In the genomic region with DNA sequence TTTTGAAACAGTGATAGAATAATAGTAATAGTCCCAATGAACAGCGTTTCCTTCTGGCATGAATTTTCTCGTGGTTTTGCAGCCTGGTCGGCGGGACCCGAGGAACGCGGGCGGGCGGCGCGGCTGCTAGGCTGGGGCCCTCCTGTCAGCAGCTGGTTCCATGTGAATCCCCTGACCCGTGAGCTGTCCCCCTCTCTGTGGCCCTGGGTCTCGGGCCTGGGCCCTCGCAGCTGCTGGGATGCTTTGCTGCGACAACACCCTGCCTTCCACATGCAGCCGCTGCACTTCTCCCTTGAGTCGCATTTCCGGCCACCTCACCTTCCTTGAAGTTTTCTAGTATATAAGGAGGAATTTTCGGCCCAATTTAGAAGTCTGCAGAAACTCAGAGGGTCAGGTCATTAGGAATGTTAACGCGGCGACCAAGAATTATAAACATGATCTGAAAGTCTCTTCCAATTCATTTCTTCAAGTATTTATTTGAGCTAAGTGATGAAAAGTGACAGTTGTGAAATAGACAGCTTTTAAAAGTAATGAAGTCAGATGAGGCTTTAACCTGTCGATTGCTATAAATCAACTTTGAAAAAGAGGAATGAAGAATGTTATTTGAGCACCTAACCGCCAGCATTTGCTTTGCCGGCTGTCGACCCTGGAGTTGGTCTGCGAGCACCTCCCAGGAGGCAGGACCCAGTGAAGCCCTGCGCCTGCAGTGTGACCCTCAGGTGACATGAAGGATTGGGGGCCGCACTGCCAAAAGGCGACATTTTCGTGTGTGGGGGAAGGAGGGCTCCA, we compare ENCODE assay signal across 8 cellular contexts. TPM values are rescaled to one million over a fixed set of nuclear protein-coding genes. Genes with fewer than 3 reads are reported as not detected.
DNase-seq lines count a peak whose midpoint lies in the region; ATAC-seq, FAIRE-seq and TF ChIP-seq lines count a peak whose summit lies in the region.

No MANE protein-coding gene starts in this region.

- H3K9me2 ChIP-seq in hepatocyte (replicated peaks; ENCODE audit: insufficient read depth) = no peaks in the 10 kb centered on the region
- no peaks in the 10 kb centered on the region for H3K9me2 ChIP-seq in Karpas-422 (replicated peaks; ENCODE audit: insufficient read depth, low read length)

- H3K27me3 ChIP-seq in hepatocyte (peaks cover 95% of the 10 kb centered on the region), Karpas-422 (ENCODE audit: low read length) (no peaks in the 10 kb centered on the region)

- no peaks in the 10 kb centered on the region for H3K79me2 ChIP-seq in hepatocyte
- H3K79me2 ChIP-seq in Karpas-422 (ENCODE audit: low read length) = no peaks in the 10 kb centered on the region

- no peaks in the 10 kb centered on the region for H3K9me3 ChIP-seq in hepatocyte (ENCODE audit: low read depth)
- H3K9me3 ChIP-seq in Karpas-422 (ENCODE audit: low read length) = peaks cover 3% of the 10 kb centered on the region; the same call in 1 of the 2 replicates

- H2AFZ ChIP-seq in hepatocyte = no peak overlapping the region
- no peak overlapping the region for H2AFZ ChIP-seq in Karpas-422 (ENCODE audit: low read length)

- H3K27me3 Mint-ChIP-seq in activated CD4-positive, alpha-beta T cell treated with anti-CD3 and anti-CD28 coated beads, Interleukin-2, amount 10 ng/mL, durations not matched to agents 24 days and 14 days = peaks cover 67% of the 10 kb centered on the region
- peaks cover 38% of the 10 kb centered on the region for H3K27me3 Mint-ChIP-seq in activated T-helper 17 cell treated with anti-CD3 and anti-CD28 coated beads, Interleukin-2, amount 50 U/mL, for 72 hours
- peaks cover 36% of the 10 kb centered on the region for H3K27me3 Mint-ChIP-seq in stimulated activated memory B cell treated with anti-CD40 and anti-IgM and Interleukin-4, amounts not matched to agents 10 μg/mL and 1 μg/mL and 100 μg/mL, for 72 hours

- H3K36me3 ChIP-seq in hepatocyte (replicated peaks; ENCODE audit: insufficient read depth, low read depth) (no peaks in the 10 kb centered on the region), Karpas-422 (ENCODE audit: insufficient read depth, low read length) (no peaks in the 10 kb centered on the region)

- FAIRE-seq in GM19239 (lab: Jason Lieb, UNC) = no peak

- no peak for ATAC-seq in activated T-helper 17 cell treated with anti-CD3 and anti-CD28 coated beads, Interleukin-2, amount 50 U/mL, for 72 hours (replicated peaks)
- ATAC-seq in stimulated activated memory B cell treated with anti-CD40 and anti-IgM and Interleukin-4, amounts not matched to agents 10 μg/mL and 1 μg/mL and 100 μg/mL, for 72 hours = no peak

- WGBS in hepatocyte (ENCODE audit: low lambda C conversion rate, missing lambda C conversion rate) = 31% methylated on average over 31 of the region's 31 CpGs

- peaks cover 12% of the 10 kb centered on the region for H3K4me1 Mint-ChIP-seq in activated CD4-positive, alpha-beta T cell treated with anti-CD3 and anti-CD28 coated beads, Interleukin-2, amount 10 ng/mL, durations not matched to agents 24 days and 14 days
- H3K4me1 Mint-ChIP-seq in activated T-helper 17 cell treated with anti-CD3 and anti-CD28 coated beads, Interleukin-2, amount 50 U/mL, for 72 hours = peaks cover 9% of the 10 kb centered on the region
- H3K4me1 Mint-ChIP-seq in stimulated activated memory B cell treated with anti-CD40 and anti-IgM and Interleukin-4, amounts not matched to agents 10 μg/mL and 1 μg/mL and 100 μg/mL, for 72 hours = peaks cover 23% of the 10 kb centered on the region

- H3K36me3 Mint-ChIP-seq in activated CD4-positive, alpha-beta T cell treated with anti-CD3 and anti-CD28 coated beads, Interleukin-2, amount 10 ng/mL, durations not matched to agents 24 days and 14 days (ENCODE audit: low read depth) = peaks cover 8% of the 10 kb centered on the region
- peaks cover 11% of the 10 kb centered on the region for H3K36me3 Mint-ChIP-seq in activated T-helper 17 cell treated with anti-CD3 and anti-CD28 coated beads, Interleukin-2, amount 50 U/mL, for 72 hours (ENCODE audit: low read depth)
- H3K36me3 Mint-ChIP-seq in stimulated activated memory B cell treated with anti-CD40 and anti-IgM and Interleukin-4, amounts not matched to agents 10 μg/mL and 1 μg/mL and 100 μg/mL, for 72 hours = no peaks in the 10 kb centered on the region

- peaks cover 27% of the 10 kb centered on the region for H4K20me1 ChIP-seq in hepatocyte (ENCODE audit: insufficient read depth, poor library complexity, severe bottlenecking)
- no peaks in the 10 kb centered on the region for H4K20me1 ChIP-seq in Karpas-422 (ENCODE audit: insufficient read depth, low read depth, low read length)

- no peak for TF ChIP-seq CTCF in hepatocyte (IDR thresholded peaks at IDR 0.05; ENCODE audit: poor library complexity)

- H3K4me3 ChIP-seq in hepatocyte (no peak overlapping the region), Karpas-422 (ENCODE audit: low read length) (no peak overlapping the region)

- intact Hi-C loops in activated CD4-positive, alpha-beta T cell treated with anti-CD3 and anti-CD28 coated beads, Interleukin-2, amount 10 ng/mL, durations not matched to agents 24 days and 14 days (cut with micrococcal nuclease) = no loop called here

- H3K4me1 ChIP-seq in hepatocyte (ENCODE audit: insufficient read depth) = peaks cover 19% of the 10 kb centered on the region
- H3K4me1 ChIP-seq in Karpas-422 (ENCODE audit: low read length) = no peaks in the 10 kb centered on the region

- peak overlapping the region; percentile 87 for H3K4me3 Mint-ChIP-seq in activated CD4-positive, alpha-beta T cell treated with anti-CD3 and anti-CD28 coated beads, Interleukin-2, amount 10 ng/mL, durations not matched to agents 24 days and 14 days
- H3K4me3 Mint-ChIP-seq in activated T-helper 17 cell treated with anti-CD3 and anti-CD28 coated beads, Interleukin-2, amount 50 U/mL, for 72 hours = peak overlapping the region; percentile 65
- peak overlapping the region; percentile 83 for H3K4me3 Mint-ChIP-seq in stimulated activated memory B cell treated with anti-CD40 and anti-IgM and Interleukin-4, amounts not matched to agents 10 μg/mL and 1 μg/mL and 100 μg/mL, for 72 hours

- DNase-seq in activated CD4-positive, alpha-beta T cell treated with anti-CD3 and anti-CD28 coated beads, Interleukin-2, amount 10 ng/mL, durations not matched to agents 24 days and 14 days = peak; percentile 56
- DNase-seq in activated CD4-positive, alpha-beta T cell treated with anti-CD3 and anti-CD28 coated beads, Interleukin-2, amount 50 U/mL, for 1 hour = no peak
- no peak for DNase-seq in hepatocyte (ENCODE audit: low spot score)
- no peak for DNase-seq in Karpas-422
- DNase-seq in GM19239 (ENCODE audit: insufficient read length, low spot score) = no peak
- no peak for DNase-seq in NCI-H1694 (lab: John Stamatoyannopoulos, UW)

- H3K9me3 Mint-ChIP-seq in activated CD4-positive, alpha-beta T cell treated with anti-CD3 and anti-CD28 coated beads, Interleukin-2, amount 10 ng/mL, durations not matched to agents 24 days and 14 days = peaks cover 3% of the 10 kb centered on the region
- H3K9me3 Mint-ChIP-seq in activated T-helper 17 cell treated with anti-CD3 and anti-CD28 coated beads, Interleukin-2, amount 50 U/mL, for 72 hours = peaks cover 4% of the 10 kb centered on the region
- H3K9me3 Mint-ChIP-seq in stimulated activated memory B cell treated with anti-CD40 and anti-IgM and Interleukin-4, amounts not matched to agents 10 μg/mL and 1 μg/mL and 100 μg/mL, for 72 hours = no peaks in the 10 kb centered on the region

- no peak overlapping the region for H3K27ac ChIP-seq in hepatocyte
- no peak overlapping the region for H3K27ac ChIP-seq in Karpas-422 (ENCODE audit: low read length)

- H3K4me2 ChIP-seq in hepatocyte = peak overlapping the region; percentile 91
- no peak overlapping the region for H3K4me2 ChIP-seq in Karpas-422 (ENCODE audit: low read depth, low read length, poor library complexity, severe bottlenecking)

- peak overlapping the region; percentile 20 for H3K27ac Mint-ChIP-seq in activated CD4-positive, alpha-beta T cell treated with anti-CD3 and anti-CD28 coated beads, Interleukin-2, amount 10 ng/mL, durations not matched to agents 24 days and 14 days
- H3K27ac Mint-ChIP-seq in activated T-helper 17 cell treated with anti-CD3 and anti-CD28 coated beads, Interleukin-2, amount 50 U/mL, for 72 hours = no peak overlapping the region
- H3K27ac Mint-ChIP-seq in stimulated activated memory B cell treated with anti-CD40 and anti-IgM and Interleukin-4, amounts not matched to agents 10 μg/mL and 1 μg/mL and 100 μg/mL, for 72 hours = no peak overlapping the region

- H3K9ac ChIP-seq in Karpas-422 (ENCODE audit: low read length) = no peak overlapping the region

RNA-seq across cellular contexts. Expression of gene NR2F2, which starts 27.7 kb away (rescaled TPM):
- not detected in 2 replicates for total RNA-seq in activated CD4-positive, alpha-beta T cell treated with anti-CD3 and anti-CD28 coated beads, Interleukin-2, amount 10 ng/mL, durations not matched to agents 24 days and 14 days
- not detected for total RNA-seq in activated T-helper 17 cell treated with anti-CD3 and anti-CD28 coated beads, Interleukin-2, amount 50 U/mL, for 72 hours
- total RNA-seq in hepatocyte = 16.5 and 23.0 TPM in 2 replicates
- 27.9 and 28.3 TPM in 2 replicates for polyA plus RNA-seq in hepatocyte
- total RNA-seq in Karpas-422 (2014; rRNA removed; shearing (Covaris generic); ENCODE audit: low replicate concordance) = not detected in 2 replicates

Comparison
In these comparisons a context has a peak if more than half of its experiments do, and no peak if none do; other contexts are left out.
1. RNA of gene NR2F2, which starts 27.7 kb away (total RNA-seq): 16.5 to 23.0 TPM in hepatocyte; not detected in activated CD4-positive, alpha-beta T cell treated with anti-CD3 and anti-CD28 coated beads, Interleukin-2, amount 10 ng/mL, durations not matched to agents 24 days and 14 days, not detected in activated T-helper 17 cell treated with anti-CD3 and anti-CD28 coated beads, Interleukin-2, amount 50 U/mL, for 72 hours and not detected in Karpas-422; every median in the first group is over 10 times any median in the second.
2. Peak in every context shown above with its lines, with median percentiles within 50 percentile points of each other: H3K4me3 Mint-ChIP-seq.